27 cellular contexts compared by ENCODE assay signal in the genomic region with DNA sequence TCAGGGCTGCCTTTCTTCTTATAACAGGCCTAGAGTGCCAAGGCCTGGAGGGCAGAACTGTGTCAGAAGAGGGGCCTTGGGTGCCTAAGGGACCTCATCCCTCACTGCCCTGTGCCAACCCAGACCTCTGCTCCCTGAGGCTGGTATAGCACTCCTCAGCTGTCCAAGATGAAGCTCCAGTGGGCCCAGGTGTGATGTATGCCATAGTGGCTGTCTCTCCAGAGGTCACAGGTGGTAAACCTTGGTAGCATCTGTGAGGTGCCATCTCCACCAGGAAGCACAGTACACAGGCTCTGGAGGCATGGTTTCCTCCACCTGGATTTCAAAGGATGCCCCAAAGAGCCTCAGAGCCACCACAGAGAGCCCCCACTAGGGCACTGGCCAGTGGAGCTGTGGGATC. TPM values are rescaled to one million over a fixed set of nuclear protein-coding genes. Genes with fewer than 3 reads are reported as not detected.
"Had no signal": no experiment of that assay in that cellular context is flagged by ENCODE, and none has a peak within 500 bp of the region (broad histone marks: within the 10 kb centered on the region; RNA-seq: fewer than 3 reads in every experiment).

No MANE protein-coding gene starts in this region.

- H3K4me1 Mint-ChIP-seq: activated CD4-positive, alpha-beta T cell treated with anti-CD3 and anti-CD28 coated beads, Interleukin-2, amount 10 ng/mL, durations not matched to agents 24 days and 14 days; activated naive CD4-positive, alpha-beta T cell treated with anti-CD3 and anti-CD28 coated beads, Interleukin-2, amount 10 ng/mL, durations not matched to agents 7 days and 5 days; activated naive CD8-positive, alpha-beta T cell treated with anti-CD3 and anti-CD28 coated beads, Interleukin-2, amount 10 ng/mL, durations not matched to agents 7 days and 5 days; WTC11 had no signal

- H3K9me3 ChIP-seq: adrenal gland, SJSA1 had no signal

- DNase-seq: activated CD4-positive, alpha-beta T cell treated with anti-CD3 and anti-CD28 coated beads for 1 hour; activated CD4-positive, alpha-beta T cell treated with anti-CD3 and anti-CD28 coated beads, Interleukin-2, amount 10 ng/mL, durations not matched to agents 24 days and 14 days; activated CD4-positive, alpha-beta T cell treated with anti-CD3 and anti-CD28 coated beads, Interleukin-2, amount 50 U/mL, for 48 hours; activated CD8-positive, alpha-beta memory T cell treated with anti-CD3 and anti-CD28 coated beads, Interleukin-2, amount 50 U/mL, for 48 hours; activated gamma-delta T cell; activated naive CD4-positive, alpha-beta T cell treated with anti-CD3 and anti-CD28 coated beads, Interleukin-2, amount 10 ng/mL, durations not matched to agents 7 days and 5 days; activated naive CD8-positive, alpha-beta T cell treated with anti-CD3 and anti-CD28 coated beads, Interleukin-2, amount 10 ng/mL, durations not matched to agents 7 days and 5 days; activated T-cell treated with anti-CD3 and anti-CD28 coated beads, Interleukin-2, amount 50 U/mL, for 1 hour; adrenal gland; anterior cingulate cortex; caudate nucleus; Kasumi-1; KBM-7; NCI-H1105 treated with DMSO at 0.1 percent for 48 hours; NCI-H1436 treated with DMSO at 0.1 percent for 48 hours; NCI-H187; NCI-H2081; NCI-H510A treated with DMSO at 0.1 percent for 48 hours; PC-3; SHP77; SW 1271 had no signal

- ATAC-seq: PC-3, SK-N-SH treated with all-trans-retinoic acid at 6 μM for 48 hours, WTC11 had no signal

- H3K4me3 Mint-ChIP-seq: activated CD4-positive, alpha-beta T cell treated with anti-CD3 and anti-CD28 coated beads, Interleukin-2, amount 10 ng/mL, durations not matched to agents 24 days and 14 days; activated naive CD4-positive, alpha-beta T cell treated with anti-CD3 and anti-CD28 coated beads, Interleukin-2, amount 10 ng/mL, durations not matched to agents 7 days and 5 days; activated naive CD8-positive, alpha-beta T cell treated with anti-CD3 and anti-CD28 coated beads, Interleukin-2, amount 10 ng/mL, durations not matched to agents 7 days and 5 days; activated T-helper 1 cell treated with anti-CD3 and anti-CD28 coated beads, Interleukin-12 subunit alpha, Interleukin-12 subunit beta, Interleukin-2, Interleukin-4 antibody, amounts not matched to agents 30 ng/mL and 10 ng/mL and 1 ng/mL, durations not matched to agents 14 hours and 24 hours and 36 hours; WTC11 had no signal

- H3K36me3 Mint-ChIP-seq: activated naive CD4-positive, alpha-beta T cell treated with anti-CD3 and anti-CD28 coated beads, Interleukin-2, amount 10 ng/mL, durations not matched to agents 7 days and 5 days; activated naive CD8-positive, alpha-beta T cell treated with anti-CD3 and anti-CD28 coated beads, Interleukin-2, amount 10 ng/mL, durations not matched to agents 7 days and 5 days; WTC11 had no signal

- H3K27ac Mint-ChIP-seq: activated CD4-positive, alpha-beta T cell treated with anti-CD3 and anti-CD28 coated beads, Interleukin-2, amount 10 ng/mL, durations not matched to agents 24 days and 14 days; activated naive CD4-positive, alpha-beta T cell treated with anti-CD3 and anti-CD28 coated beads, Interleukin-2, amount 10 ng/mL, durations not matched to agents 7 days and 5 days; activated naive CD8-positive, alpha-beta T cell treated with anti-CD3 and anti-CD28 coated beads, Interleukin-2, amount 10 ng/mL, durations not matched to agents 7 days and 5 days; activated T-helper 1 cell treated with anti-CD3 and anti-CD28 coated beads, Interleukin-12 subunit alpha, Interleukin-12 subunit beta, Interleukin-2, Interleukin-4 antibody, amounts not matched to agents 30 ng/mL and 10 ng/mL and 1 ng/mL, durations not matched to agents 14 hours and 24 hours and 36 hours; WTC11 had no signal

RNA-seq across cellular contexts. Expression of a gene that starts 12.3 kb away (rescaled TPM):
- total RNA-seq: activated CD4-positive, alpha-beta T cell treated with anti-CD3 and anti-CD28 coated beads, Interleukin-2, amount 10 ng/mL, durations not matched to agents 24 days and 14 days; activated naive CD8-positive, alpha-beta T cell treated with anti-CD3 and anti-CD28 coated beads, Interleukin-2, amount 10 ng/mL, durations not matched to agents 7 days and 5 days; activated T-helper 1 cell treated with anti-CD3 and anti-CD28 coated beads, Interleukin-12 subunit alpha, Interleukin-12 subunit beta, Interleukin-2, Interleukin-4 antibody, amounts not matched to agents 30 ng/mL and 10 ng/mL and 1 ng/mL, durations not matched to agents 14 hours and 24 hours and 36 hours; PC-3; SJSA1; T-helper 1 cell treated with Interleukin-12 subunit alpha and Interleukin-12 subunit beta and Interleukin-4 antibody, amounts not matched to agents 30 ng/mL and 1 ng/mL, for 36 hours; WTC11 had no signal

RNA-seq across cellular contexts. Expression of a gene that starts 29.5 kb away (rescaled TPM):
- total RNA-seq: activated CD4-positive, alpha-beta T cell treated with anti-CD3 and anti-CD28 coated beads, Interleukin-2, amount 10 ng/mL, durations not matched to agents 24 days and 14 days; activated naive CD8-positive, alpha-beta T cell treated with anti-CD3 and anti-CD28 coated beads, Interleukin-2, amount 10 ng/mL, durations not matched to agents 7 days and 5 days; activated T-helper 1 cell treated with anti-CD3 and anti-CD28 coated beads, Interleukin-12 subunit alpha, Interleukin-12 subunit beta, Interleukin-2, Interleukin-4 antibody, amounts not matched to agents 30 ng/mL and 10 ng/mL and 1 ng/mL, durations not matched to agents 14 hours and 24 hours and 36 hours; cerebellum; PC-3; SJSA1; T-helper 1 cell treated with Interleukin-12 subunit alpha and Interleukin-12 subunit beta and Interleukin-4 antibody, amounts not matched to agents 30 ng/mL and 1 ng/mL, for 36 hours had no signal
